ENCODE assay signal across 8 cellular contexts in genomic region chr1:165143437-165144065, GRCh38.
A peak's percentile ranks its signal among the peaks of the same experiment; 100 is the strongest.
DNase-seq lines count a peak whose midpoint lies in the region; ATAC-seq lines count a peak whose summit lies in the region.

No MANE protein-coding gene starts in this region.

- no peak for ATAC-seq in activated CD4-positive, CD25-positive, alpha-beta regulatory T cell treated with anti-CD3 and anti-CD28 coated beads, Interleukin-2, amount 50 U/mL, for 24 hours
- no peak for ATAC-seq in HG03565 (IDR thresholded peaks at IDR 0.05; ENCODE audit: unreplicated experiment)
- ATAC-seq in HG02763 (IDR thresholded peaks at IDR 0.05; ENCODE audit: unreplicated experiment), result no peak

- no peaks in the 10 kb centered on the region for H3K36me3 Mint-ChIP-seq in activated CD4-positive, alpha-beta memory T cell treated with anti-CD3 and anti-CD28 coated beads for 36 hours

- no peaks in the 10 kb centered on the region for H3K9me3 ChIP-seq in effector memory CD4-positive, alpha-beta T cell (ENCODE audit: control insufficient read depth, low read length)

- H3K4me1 ChIP-seq in effector memory CD4-positive, alpha-beta T cell (ENCODE audit: control insufficient read depth, insufficient read depth, low read length, poor library complexity, severe bottlenecking), result no peaks in the 10 kb centered on the region

- CTCF ChIA-PET in activated CD4-positive, alpha-beta memory T cell treated with anti-CD3 and anti-CD28 coated beads for 36 hours (lab: Charles Lee), result no interaction called here

- H3K27ac ChIP-seq in effector memory CD4-positive, alpha-beta T cell (ENCODE audit: insufficient read depth, low read length, poor library complexity, severe bottlenecking), result no peak overlapping the region

- no peaks in the 10 kb centered on the region for H3K27me3 ChIP-seq in effector memory CD4-positive, alpha-beta T cell (replicated peaks; ENCODE audit: control insufficient read depth, insufficient read depth, low read length, poor library complexity, severe bottlenecking)

- DNase-seq in DMS114 treated with DMSO at 0.1 percent for 48 hours (lab: John Stamatoyannopoulos, UW; ENCODE audit: unreplicated experiment), result peak; percentile 5
- peak; percentile 57 for DNase-seq in HPDE6-E6E7 (ENCODE audit: extremely low spot score)
- DNase-seq in activated CD4-positive, alpha-beta memory T cell treated with anti-CD3 and anti-CD28 coated beads for 36 hours, result peak; percentile 41
- DNase-seq in kidney tubule cell (ENCODE audit: low spot score), result peak; percentile 33
- no peak for DNase-seq in effector memory CD4-positive, alpha-beta T cell

- H3K27ac Mint-ChIP-seq in activated CD4-positive, alpha-beta memory T cell treated with anti-CD3 and anti-CD28 coated beads for 36 hours, result no peak overlapping the region

- peaks cover 6% of the 10 kb centered on the region for H3K27me3 Mint-ChIP-seq in activated CD4-positive, alpha-beta memory T cell treated with anti-CD3 and anti-CD28 coated beads for 36 hours

- POLR2A ChIA-PET in activated CD4-positive, alpha-beta memory T cell treated with anti-CD3 and anti-CD28 coated beads for 36 hours (lab: Charles Lee), result no interaction called here

- no peaks in the 10 kb centered on the region for H3K9me3 Mint-ChIP-seq in activated CD4-positive, alpha-beta memory T cell treated with anti-CD3 and anti-CD28 coated beads for 36 hours

- no peak overlapping the region for H3K4me3 ChIP-seq in effector memory CD4-positive, alpha-beta T cell (ENCODE audit: insufficient read depth, low read depth, low read length, poor library complexity, severe bottlenecking)

- no peaks in the 10 kb centered on the region for H3K36me3 ChIP-seq in effector memory CD4-positive, alpha-beta T cell (ENCODE audit: control insufficient read depth, insufficient read depth, low read length)

- intact Hi-C loops in activated CD4-positive, alpha-beta memory T cell treated with anti-CD3 and anti-CD28 coated beads for 36 hours (cut with micrococcal nuclease), result loop anchor here (10.0 kb wide), 1 partner anchor 451 kb away; no protein-coding TSS in a partner anchor

- no peak overlapping the region for H3K4me3 Mint-ChIP-seq in activated CD4-positive, alpha-beta memory T cell treated with anti-CD3 and anti-CD28 coated beads for 36 hours

- H3K4me1 Mint-ChIP-seq in activated CD4-positive, alpha-beta memory T cell treated with anti-CD3 and anti-CD28 coated beads for 36 hours (ENCODE audit: low read depth), result no peaks in the 10 kb centered on the region

Comparison
In these comparisons a context has a peak if more than half of its experiments do, and no peak if none do; other contexts are left out.
1. DNase-seq: peak in DMS114 treated with DMSO at 0.1 percent for 48 hours (single experiment), HPDE6-E6E7 (single experiment), activated CD4-positive, alpha-beta memory T cell treated with anti-CD3 and anti-CD28 coated beads for 36 hours (single experiment) and kidney tubule cell (single experiment); none in effector memory CD4-positive, alpha-beta T cell (0 of 3).